ENCODE assay signal across 1 cellular context in the genomic region with DNA sequence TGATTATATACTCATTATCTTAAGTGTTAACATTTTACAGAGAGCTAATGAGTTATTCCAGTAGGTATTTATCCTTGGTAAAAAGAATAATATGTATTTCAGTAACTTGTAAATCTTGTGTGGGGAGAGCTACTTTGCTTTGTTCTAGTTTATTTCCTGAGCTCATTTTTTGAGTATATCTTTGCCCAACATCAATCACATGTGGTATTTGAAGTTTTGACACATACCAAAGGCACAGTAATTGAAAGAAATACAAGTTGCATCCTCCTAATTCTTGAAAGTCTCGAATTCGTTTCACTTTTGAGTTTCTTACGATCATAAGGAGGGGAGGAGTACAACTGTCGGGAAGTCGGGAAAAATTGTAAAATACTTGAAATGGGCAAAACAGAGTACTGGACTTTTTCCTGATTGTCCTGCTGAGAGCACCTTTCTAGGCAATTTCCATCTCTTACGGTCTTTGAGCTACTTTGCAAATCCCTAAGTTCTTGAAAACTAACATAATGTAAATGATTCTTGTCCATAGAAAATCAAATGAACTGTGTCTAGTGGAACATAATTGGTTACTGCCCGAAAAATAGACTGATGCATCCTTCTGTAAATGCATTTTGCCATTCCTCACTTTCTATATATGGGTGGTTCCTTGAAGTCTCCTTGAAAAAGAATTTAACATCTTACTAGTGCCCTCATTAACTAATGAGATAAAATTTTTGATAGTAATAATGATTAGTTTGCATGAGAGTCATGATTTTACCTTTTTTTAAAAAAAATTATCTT.
TF ChIP-seq lines count a peak whose summit lies in the region.

No MANE protein-coding gene starts in this region.

TF ChIP-seq in SK-N-SH treated with all-trans-retinoic acid at 6 μM for 48 hours, 23 proteins besides CTCF, POLR2A, EP300 and RAD21 (continued from another document):
- TF ChIP-seq, protein P1, sequence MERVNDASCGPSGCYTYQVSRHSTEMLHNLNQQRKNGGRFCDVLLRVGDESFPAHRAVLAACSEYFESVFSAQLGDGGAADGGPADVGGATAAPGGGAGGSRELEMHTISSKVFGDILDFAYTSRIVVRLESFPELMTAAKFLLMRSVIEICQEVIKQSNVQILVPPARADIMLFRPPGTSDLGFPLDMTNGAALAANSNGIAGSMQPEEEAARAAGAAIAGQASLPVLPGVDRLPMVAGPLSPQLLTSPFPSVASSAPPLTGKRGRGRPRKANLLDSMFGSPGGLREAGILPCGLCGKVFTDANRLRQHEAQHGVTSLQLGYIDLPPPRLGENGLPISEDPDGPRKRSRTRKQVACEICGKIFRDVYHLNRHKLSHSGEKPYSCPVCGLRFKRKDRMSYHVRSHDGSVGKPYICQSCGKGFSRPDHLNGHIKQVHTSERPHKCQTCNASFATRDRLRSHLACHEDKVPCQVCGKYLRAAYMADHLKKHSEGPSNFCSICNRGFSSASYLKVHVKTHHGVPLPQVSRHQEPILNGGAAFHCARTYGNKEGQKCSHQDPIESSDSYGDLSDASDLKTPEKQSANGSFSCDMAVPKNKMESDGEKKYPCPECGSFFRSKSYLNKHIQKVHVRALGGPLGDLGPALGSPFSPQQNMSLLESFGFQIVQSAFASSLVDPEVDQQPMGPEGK (CRISPR knock-in tag; IDR thresholded peaks at IDR 0.05; ENCODE audit: borderline replicate concordance), result no peak
